ENCODE assay signal across 19 cellular contexts in the genomic region with DNA sequence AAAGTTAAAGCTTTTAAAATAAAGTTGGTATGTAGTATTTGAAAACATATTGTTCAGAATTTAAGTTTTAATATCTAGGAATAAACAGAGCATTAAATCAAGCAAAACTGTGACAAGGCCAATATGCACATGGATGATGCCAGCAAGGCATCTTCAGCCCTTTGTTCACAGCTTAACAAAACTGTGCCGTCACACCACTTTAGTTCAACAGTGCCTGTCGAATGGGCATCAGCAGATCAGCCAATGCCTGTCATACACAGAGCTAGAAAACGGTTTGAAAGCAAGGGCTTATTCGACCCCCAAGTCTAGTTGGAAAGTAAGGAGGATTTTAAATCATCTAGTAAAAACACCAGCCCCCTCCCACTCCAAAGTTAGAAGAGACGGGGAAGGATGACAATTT. TPM values are rescaled to one million over a fixed set of nuclear protein-coding genes. Genes with fewer than 3 reads are reported as not detected.
DNase-seq lines count a peak whose midpoint lies in the region; ATAC-seq and TF ChIP-seq lines count a peak whose summit lies in the region.
"Had no signal": no experiment of that assay in that cellular context is flagged by ENCODE, and none has a peak within 500 bp of the region (broad histone marks: within the 10 kb centered on the region; RNA-seq: fewer than 3 reads in every experiment).

No MANE protein-coding gene starts in this region.

- H3K36me3 ChIP-seq in left ventricle myocardium inferior, result no peaks in the 10 kb centered on the region
- H3K36me3 ChIP-seq in lung (ENCODE audit: control insufficient read depth in 2 of 2, insufficient read depth in 2 of 2, low read length in 2 of 2), result no peaks in the 10 kb centered on the region
- H3K36me3 ChIP-seq in psoas muscle (ENCODE audit: insufficient read depth in 1 of 2, low read depth in 1 of 2), result no peaks in the 10 kb centered on the region
- H3K36me3 ChIP-seq in uterus, result no peaks in the 10 kb centered on the region

- WGBS in lung, 2 donors, result 49 to 61% methylated on average over 5 of the region's 5 CpGs
- WGBS in psoas muscle, 3 donors, result 47 to 63% (median 47%) methylated on average over 5 of the region's 5 CpGs

- no peak for TF ChIP-seq POLR2A in uterus (IDR thresholded peaks at IDR 0.05)

- TF ChIP-seq CTCF in left ventricle myocardium inferior (IDR thresholded peaks at IDR 0.05; ENCODE audit: borderline replicate concordance) (no peak), lung (IDR thresholded peaks at IDR 0.05; ENCODE audit: control extremely low read depth, extremely low read depth) (no peak), psoas muscle (IDR thresholded peaks at IDR 0.05) (no peak), uterus (IDR thresholded peaks at IDR 0.05) (no peak)

- peak overlapping the region; percentile 98 for H3K27ac ChIP-seq in left ventricle myocardium inferior (replicated peaks)
- H3K27ac ChIP-seq in lung (ENCODE audit: low read depth in 1 of 2, low read length in 1 of 2), result peak overlapping the region; percentile 6 to 52
- H3K27ac ChIP-seq in psoas muscle, result peak overlapping the region; percentile 42
- H3K27ac ChIP-seq in uterus, result peak overlapping the region; percentile 45 to 51

- H3K4me3 ChIP-seq in left ventricle myocardium inferior, result peak overlapping the region; percentile 41
- no peak overlapping the region for H3K4me3 ChIP-seq in lung
- no peak overlapping the region for H3K4me3 ChIP-seq in psoas muscle
- no peak overlapping the region for H3K4me3 ChIP-seq in uterus

- no peak for DNase-seq in left ventricle myocardium inferior
- no peak for DNase-seq in cardiac septum (ENCODE audit: low spot score)
- DNase-seq in lung (ENCODE audit: low spot score), result no peak
- DNase-seq in psoas muscle, result no peak
- DNase-seq in uterus, result no peak
- no peak for DNase-seq in NOMO-1 (lab: John Stamatoyannopoulos, UW; ENCODE audit: unreplicated experiment in 2 of 2)
- no peak for DNase-seq in NCI-H524 (lab: John Stamatoyannopoulos, UW)
- DNase-seq: activated CD4-positive, alpha-beta T cell treated with anti-CD3 and anti-CD28 coated beads for 1 hour; activated effector memory CD4-positive, alpha-beta T cell treated with anti-CD3 and anti-CD28 coated beads, Interleukin-2, amount 50 U/mL, for 16 hours; C1 segment of cervical spinal cord; DMS79; GOT3; NCI-H2081; NCI-H510A treated with DMSO at 0.1 percent for 48 hours; OCI-M1; stimulated activated CD4-positive, alpha-beta T cell treated with anti-CD3 and anti-CD28 coated beads, Interleukin-4, amount 100 ng/mL, for 4 hours; stimulated activated CD8-positive, alpha-beta memory T cell treated with anti-CD3 and anti-CD28 coated beads, Interleukin-4, amount 100 ng/mL, for 48 hours; T-helper 9 cell had no signal

- H3K9me3 ChIP-seq in left ventricle myocardium inferior (replicated peaks) (no peaks in the 10 kb centered on the region), lung (ENCODE audit: control insufficient read depth in 2 of 2, insufficient read depth in 1 of 2, low read length in 1 of 2) (no peaks in the 10 kb centered on the region), psoas muscle (no peaks in the 10 kb centered on the region), uterus (no peaks in the 10 kb centered on the region)

- H3K4me1 ChIP-seq in left ventricle myocardium inferior (peaks cover 72% of the 10 kb centered on the region), lung (ENCODE audit: control insufficient read depth in 2 of 2, insufficient read depth in 2 of 2, low read length in 2 of 2) (peaks cover 5 to 18% of the 10 kb centered on the region in 2 donors), psoas muscle (peaks cover 45% of the 10 kb centered on the region), uterus (peaks cover 0 to 7% of the 10 kb centered on the region in 2 donors)

- intact Hi-C loops in left ventricle myocardium inferior (cut with micrococcal nuclease) (loop anchor here (10.0 kb wide), 1 partner anchor 48 kb away; no protein-coding TSS in a partner anchor), cardiac septum (cut with DNase I) (loop anchor here (5.0 kb wide), 2 partner anchors 41 to 101 kb away; no protein-coding TSS in a partner anchor), psoas muscle (cut with DNase I) (no loop called here), uterus (cut with DNase I; ENCODE audit: low total_unique reads) (no loop called here)

- ATAC-seq in lung (ENCODE audit: insufficient read depth, low FRiP score), result no peak
- ATAC-seq in psoas muscle, result no peak
- ATAC-seq in GM18870 (IDR thresholded peaks at IDR 0.05; ENCODE audit: unreplicated experiment), result no peak

- H3K27me3 ChIP-seq in left ventricle myocardium inferior (ENCODE audit: low read depth), result no peaks in the 10 kb centered on the region
- H3K27me3 ChIP-seq in lung (ENCODE audit: control insufficient read depth, insufficient read depth), result no peaks in the 10 kb centered on the region
- no peaks in the 10 kb centered on the region for H3K27me3 ChIP-seq in psoas muscle (ENCODE audit: insufficient read depth in 3 of 3, low read length in 2 of 3)
- no peaks in the 10 kb centered on the region for H3K27me3 ChIP-seq in uterus

RNA-seq across cellular contexts. Expression of a gene that starts 16.7 kb away (rescaled TPM):
- 89.1 TPM for total RNA-seq in left ventricle myocardium inferior
- 122 TPM for total RNA-seq in cardiac septum
- total RNA-seq in lung, result 100 to 1,000 TPM; 176 to 332 TPM
- 10 to 100 TPM; 27.0 to 77.6 TPM for polyA plus RNA-seq in lung
- total RNA-seq in psoas muscle, result 10 to 100 TPM; 23.3 to 48.7 (median 37.9) TPM
- 10 to 100 TPM; 11.6 to 18.1 (median 11.7) TPM for polyA plus RNA-seq in psoas muscle
- 100 to 1,000 TPM in 3 of 4 donors, 10 to 100 TPM in 1; 35.9 to 177 (median 120) TPM for total RNA-seq in uterus

Comparison
In these comparisons a context has a peak if more than half of its experiments do, and no peak if none do; other contexts are left out.
1. H3K27ac ChIP-seq: peak in every context shown above with its lines; median percentile 98 in left ventricle myocardium inferior; 48 in uterus; 42 in psoas muscle; 29 in lung.
2. intact Hi-C loops: an anchor here in left ventricle myocardium inferior (10.0 kb wide) and cardiac septum (5.0 kb wide); none called in psoas muscle and uterus.